Comparison of ENCODE assay signal across 9 cellular contexts in genomic region chr5:164326219-164326618, GRCh38.
A peak's percentile ranks its signal among the peaks of the same experiment; 100 is the strongest.
DNase-seq lines count a peak whose midpoint lies in the region; ATAC-seq and TF ChIP-seq lines count a peak whose summit lies in the region.
"Had no signal": no experiment of that assay in that cellular context is flagged by ENCODE, and none has a peak within 500 bp of the region (broad histone marks: within the 10 kb centered on the region; RNA-seq: fewer than 3 reads in every experiment).

No MANE protein-coding gene starts in this region.

- no peaks in the 10 kb centered on the region for H3K36me3 ChIP-seq in kidney epithelial cell (ENCODE audit: control insufficient read depth, insufficient read depth, low read length)

- ATAC-seq in GM18511 (IDR thresholded peaks at IDR 0.05; ENCODE audit: unreplicated experiment) = peak; percentile 62
- ATAC-seq in T-helper 17 cell = no peak

- DNase-seq in HFF-Myc (ENCODE audit: extremely low read depth, low read depth) (no peak), OCI-M1 (lab: John Stamatoyannopoulos, UW) (peak; percentile 19), kidney epithelial cell (ENCODE audit: low read depth) (no peak), putamen (ENCODE audit: low spot score) (no peak), T-helper 17 cell (no peak)
- no peak for DNase-seq in stimulated activated CD4-positive, alpha-beta T cell treated with anti-CD3 and anti-CD28 coated beads, Interleukin-4, amount 100 ng/mL, for 1 hour
- DNase-seq: Caco-2 had no signal

- H3K4me1 Mint-ChIP-seq in T-helper 17 cell = no peaks in the 10 kb centered on the region
- H3K4me1 Mint-ChIP-seq: memory B cell had no signal

- no peaks in the 10 kb centered on the region for H3K9me3 ChIP-seq in T-helper 17 cell (ENCODE audit: control insufficient read depth, low read length, poor library complexity, severe bottlenecking)
- H3K9me3 ChIP-seq: Caco-2 had no signal

- TF ChIP-seq CTCF in HFF-Myc (IDR thresholded peaks at IDR 0.05; ENCODE audit: low read depth, low read length, missing control alignments) = peak; percentile 16
- TF ChIP-seq CTCF in kidney epithelial cell (IDR thresholded peaks at IDR 0.05; ENCODE audit: insufficient read depth, low read length, poor library complexity, severe bottlenecking) = peak; percentile 23

- no peaks in the 10 kb centered on the region for H3K36me3 Mint-ChIP-seq in T-helper 17 cell (ENCODE audit: low read depth)
- H3K36me3 Mint-ChIP-seq: memory B cell had no signal

- H3K27me3 Mint-ChIP-seq in T-helper 17 cell = no peaks in the 10 kb centered on the region
- H3K27me3 Mint-ChIP-seq: memory B cell had no signal

- H3K27me3 ChIP-seq in kidney epithelial cell (ENCODE audit: control insufficient read depth, insufficient read depth, low read length) = no peaks in the 10 kb centered on the region

- no peak overlapping the region for H3K4me3 Mint-ChIP-seq in T-helper 17 cell
- H3K4me3 Mint-ChIP-seq: memory B cell had no signal

- no peak overlapping the region for H3K27ac Mint-ChIP-seq in T-helper 17 cell
- H3K27ac Mint-ChIP-seq: memory B cell had no signal

- H3K4me3 ChIP-seq in HFF-Myc (replicated peaks; ENCODE audit: low read depth, low read length) (no peak overlapping the region), kidney epithelial cell (ENCODE audit: low read depth, low read length) (no peak overlapping the region)
